Comparison of ENCODE assay signal across 9 cellular contexts in the genomic region with DNA sequence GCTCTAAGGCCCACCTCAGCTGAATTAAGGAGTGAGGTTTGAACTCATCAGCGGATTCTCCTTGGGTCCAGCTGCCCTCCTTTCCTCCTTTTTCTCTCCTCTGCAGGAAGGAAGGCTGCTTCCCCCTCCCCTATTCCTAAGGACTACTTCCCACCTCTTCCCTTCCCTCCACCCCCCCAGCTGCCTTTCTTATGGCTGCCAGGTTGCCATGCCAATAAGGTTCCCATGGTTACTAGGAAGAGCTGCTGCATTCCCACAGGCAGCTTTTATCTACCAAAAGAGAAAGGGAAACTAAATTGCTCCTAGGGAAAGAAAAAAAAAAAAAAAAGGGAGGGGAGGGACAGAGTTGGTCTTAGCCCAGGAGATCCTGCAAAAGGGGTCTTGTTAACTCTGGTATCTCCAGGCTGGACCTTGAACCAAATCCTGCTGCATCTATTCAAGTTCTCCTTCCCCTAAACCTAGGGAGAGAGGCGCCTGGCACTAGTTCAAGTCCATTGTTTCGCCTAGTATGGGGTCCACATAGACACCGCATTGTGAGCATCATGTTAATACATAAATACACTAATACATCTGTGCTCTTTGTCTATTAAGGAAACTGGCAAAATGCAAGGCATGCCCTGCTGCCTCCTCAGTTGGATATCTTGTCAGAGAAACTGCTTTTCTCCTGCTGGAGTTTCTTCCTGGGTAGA. TPM values are rescaled to one million over a fixed set of nuclear protein-coding genes. Genes with fewer than 3 reads are reported as not detected.
DNase-seq lines count a peak whose midpoint lies in the region; ATAC-seq and TF ChIP-seq lines count a peak whose summit lies in the region.
"Had no signal": no experiment of that assay in that cellular context is flagged by ENCODE, and none has a peak within 500 bp of the region (broad histone marks: within the 10 kb centered on the region; RNA-seq: fewer than 3 reads in every experiment).

No MANE protein-coding gene starts in this region.

- DNase-seq in DMS79 (lab: John Stamatoyannopoulos, UW) (peak; percentile 42), NCI-H1417 treated with DMSO at 0.1 percent for 48 hours (lab: John Stamatoyannopoulos, UW) (peak; percentile 29), mesenchymal stem cell (peak; percentile 88)
- DNase-seq in CD8-positive, alpha-beta T cell = no peak
- DNase-seq in stimulated activated CD4-positive, alpha-beta T cell treated with anti-CD3 and anti-CD28 coated beads, Interleukin-1b, Interleukin-23, amount 100 ng/mL, for 48 hours = no peak

- no peak overlapping the region for H3K4me2 ChIP-seq in mesenchymal stem cell (ENCODE audit: low read length, poor library complexity, severe bottlenecking)

- H3K4ac ChIP-seq in mesenchymal stem cell (ENCODE audit: low read depth in 1 of 2, low read length in 2 of 2) = no peak overlapping the region

- no peak overlapping the region for H3K27ac Mint-ChIP-seq in CD8-positive, alpha-beta T cell

- H4K91ac ChIP-seq in mesenchymal stem cell (ENCODE audit: low read length) = no peak overlapping the region

- no peaks in the 10 kb centered on the region for H3K9me3 ChIP-seq in mesenchymal stem cell (ENCODE audit: control insufficient read depth, low read length)
- no peaks in the 10 kb centered on the region for H3K9me3 ChIP-seq in CD8-positive, alpha-beta T cell (ENCODE audit: low read length)

- intact Hi-C loops in CD8-positive, alpha-beta T cell (cut with DNase I, micrococcal nuclease) = no loop called here

- H2AFZ ChIP-seq in mesenchymal stem cell (ENCODE audit: low read depth, low read length) = no peak overlapping the region

- POLR2A ChIA-PET in CD8-positive, alpha-beta T cell (lab: Charles Lee) = no interaction called here

- no peak overlapping the region for H3K18ac ChIP-seq in mesenchymal stem cell (ENCODE audit: low read depth in 1 of 2, low read length in 2 of 2)

- no peak overlapping the region for H3K23ac ChIP-seq in mesenchymal stem cell (ENCODE audit: low read length in 2 of 2)

- CTCF ChIA-PET in CD8-positive, alpha-beta T cell (lab: Charles Lee) = interaction anchor here (1.2 kb wide), 1 partner anchor 51 kb away, joined by 3 read pairs; no protein-coding TSS in a partner anchor

- H2BK5ac ChIP-seq in mesenchymal stem cell (ENCODE audit: low read depth, low read length, poor library complexity, severe bottlenecking) = no peak overlapping the region

- H4K8ac ChIP-seq in mesenchymal stem cell (ENCODE audit: low read length) = no peak overlapping the region

- no peak overlapping the region for H2AK5ac ChIP-seq in mesenchymal stem cell (ENCODE audit: low read length, severe bottlenecking)

- H3K27me3 Mint-ChIP-seq in CD8-positive, alpha-beta T cell (ENCODE audit: low read depth) = no peaks in the 10 kb centered on the region

- no peaks in the 10 kb centered on the region for H3K36me3 ChIP-seq in mesenchymal stem cell (ENCODE audit: control insufficient read depth in 1 of 2, insufficient read depth in 2 of 2, low read depth in 1 of 2, low read length in 2 of 2)
- H3K36me3 ChIP-seq in CD8-positive, alpha-beta T cell (ENCODE audit: insufficient read depth, low read length) = no peaks in the 10 kb centered on the region

- H3K9ac ChIP-seq in mesenchymal stem cell (ENCODE audit: low read length) = peak overlapping the region; percentile 71

- no peak overlapping the region for H3K4me3 Mint-ChIP-seq in CD8-positive, alpha-beta T cell

- H3K4me3 ChIP-seq in mesenchymal stem cell (ENCODE audit: insufficient read depth in 1 of 2, low read depth in 1 of 2, low read length in 2 of 2) = peak overlapping the region in 1 of 2 experiments; percentile 63
- no peak overlapping the region for H3K4me3 ChIP-seq in CD8-positive, alpha-beta T cell (ENCODE audit: low read depth, low read length)

- ATAC-seq in CD8-positive, alpha-beta T cell = no peak
- no peak for ATAC-seq in GM19035 (IDR thresholded peaks at IDR 0.05; ENCODE audit: unreplicated experiment)
- ATAC-seq in GM19463 (IDR thresholded peaks at IDR 0.05; ENCODE audit: unreplicated experiment) = no peak

- H3K79me1 ChIP-seq in mesenchymal stem cell (replicated peaks; ENCODE audit: low read length, poor library complexity, severe bottlenecking) = no peaks in the 10 kb centered on the region

- no peak overlapping the region for H2BK120ac ChIP-seq in mesenchymal stem cell (ENCODE audit: low read depth, low read length)

- no peak overlapping the region for H3K14ac ChIP-seq in mesenchymal stem cell (ENCODE audit: low read length in 2 of 2)

- H3K4me1 Mint-ChIP-seq in CD8-positive, alpha-beta T cell (ENCODE audit: low read depth) = peaks cover 37% of the 10 kb centered on the region

- 75% methylated on average over 4 of the region's 4 CpGs for WGBS in mesenchymal stem cell

- peak overlapping the region; percentile 67 for H3K27ac ChIP-seq in cingulate gyrus (ENCODE audit: low read depth, low read length)
- H3K27ac ChIP-seq in mesenchymal stem cell (ENCODE audit: low read length, poor library complexity, severe bottlenecking) = no peak overlapping the region
- no peak overlapping the region for H3K27ac ChIP-seq in CD8-positive, alpha-beta T cell (ENCODE audit: low read depth, low read length)
- H3K27ac ChIP-seq: epithelial cell of prostate had no signal

- H3K4me1 ChIP-seq in mesenchymal stem cell (ENCODE audit: control insufficient read depth, insufficient read depth, low read depth, low read length) = no peaks in the 10 kb centered on the region
- peaks cover 27% of the 10 kb centered on the region for H3K4me1 ChIP-seq in CD8-positive, alpha-beta T cell (ENCODE audit: insufficient read depth, low read length)

- H3K27me3 ChIP-seq in mesenchymal stem cell (ENCODE audit: control insufficient read depth in 1 of 2, insufficient read depth in 1 of 2, low read length in 2 of 2) = peaks cover 0 to 4% of the 10 kb centered on the region in 2 experiments
- no peaks in the 10 kb centered on the region for H3K27me3 ChIP-seq in CD8-positive, alpha-beta T cell (ENCODE audit: insufficient read depth, low read length)

- no peak for TF ChIP-seq CTCF in CD8-positive, alpha-beta T cell (IDR thresholded peaks at IDR 0.05)

- H2BK12ac ChIP-seq in mesenchymal stem cell (ENCODE audit: low read length in 2 of 2) = no peak overlapping the region

- no peaks in the 10 kb centered on the region for H3K9me3 Mint-ChIP-seq in CD8-positive, alpha-beta T cell

- no peaks in the 10 kb centered on the region for H3K36me3 Mint-ChIP-seq in CD8-positive, alpha-beta T cell

- no peak overlapping the region for H2BK15ac ChIP-seq in mesenchymal stem cell (ENCODE audit: low read depth, poor library complexity, severe bottlenecking)

RNA-seq across cellular contexts. Expression of a gene that starts 21.2 kb away (rescaled TPM):
- polyA plus RNA-seq in mesenchymal stem cell (2013, experiment 1 of 2) = 32.7 TPM
- polyA plus RNA-seq in mesenchymal stem cell (2013, experiment 2 of 2) = 34.2 TPM
- total RNA-seq in CD8-positive, alpha-beta T cell = 1 to 10 TPM; 3.7 to 4.0 TPM

RNA-seq across cellular contexts. Expression of a gene that starts 52.0 kb away (rescaled TPM):
- 125 TPM for polyA plus RNA-seq in mesenchymal stem cell (2013, experiment 1 of 2)
- 132 TPM for polyA plus RNA-seq in mesenchymal stem cell (2013, experiment 2 of 2)
- total RNA-seq in CD8-positive, alpha-beta T cell = 10 to 100 TPM; 20.5 to 22.4 TPM

Comparison
In these comparisons a context has a peak if more than half of its experiments do, and no peak if none do; other contexts are left out.
1. DNase-seq: peak in DMS79 (single experiment), NCI-H1417 treated with DMSO at 0.1 percent for 48 hours (single experiment) and mesenchymal stem cell (single experiment); none in CD8-positive, alpha-beta T cell (0 of 7) and stimulated activated CD4-positive, alpha-beta T cell treated with anti-CD3 and anti-CD28 coated beads, Interleukin-1b, Interleukin-23, amount 100 ng/mL, for 48 hours (single experiment).